19 cellular contexts compared by ENCODE assay signal in the genomic region with DNA sequence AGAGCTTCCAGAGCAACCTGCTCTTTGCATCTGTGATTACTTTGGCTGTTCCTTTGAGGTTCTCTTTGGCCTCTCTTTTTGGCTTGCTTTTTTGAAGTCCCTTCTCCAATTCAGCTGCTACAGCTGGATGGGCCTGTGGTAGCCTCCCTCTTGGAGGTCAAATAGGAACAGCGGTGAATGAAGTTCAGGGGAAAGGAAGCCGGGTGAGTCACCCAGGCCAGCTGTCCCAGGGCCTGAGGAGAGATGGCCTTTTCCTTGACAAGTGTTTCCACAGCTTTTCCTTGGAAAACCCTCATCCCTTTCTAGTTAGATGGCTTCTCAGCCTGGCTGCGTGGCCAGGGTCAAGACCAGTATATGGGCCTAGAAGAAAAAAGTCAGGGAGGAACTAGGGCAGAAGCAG.
DNase-seq lines count a peak whose midpoint lies in the region; ATAC-seq, FAIRE-seq and TF ChIP-seq lines count a peak whose summit lies in the region.
"Had no signal": no experiment of that assay in that cellular context is flagged by ENCODE, and none has a peak within 500 bp of the region (broad histone marks: within the 10 kb centered on the region; RNA-seq: fewer than 3 reads in every experiment).

No MANE protein-coding gene starts in this region.

- no peak overlapping the region for H3K4me3 ChIP-seq in transverse colon
- H3K4me3 ChIP-seq: A549, upper lobe of right lung had no signal

- TF ChIP-seq CTCF in transverse colon (IDR thresholded peaks at IDR 0.05) (no peak), foreskin keratinocyte (conservative IDR thresholded peaks at IDR 0.05) (no peak)

- H3K9me3 Mint-ChIP-seq in activated T-cell treated with anti-CD3 and anti-CD28 coated beads, Interleukin-2, amount 50 U/mL, for 24 hours = no peaks in the 10 kb centered on the region
- H3K9me3 Mint-ChIP-seq: activated B cell treated with CpG ODN at 0.5 μM for 24 hours had no signal

- peak overlapping the region; percentile 77 for H3K27ac Mint-ChIP-seq in activated T-cell treated with anti-CD3 and anti-CD28 coated beads, Interleukin-2, amount 50 U/mL, for 24 hours
- H3K27ac Mint-ChIP-seq: activated B cell treated with CpG ODN at 0.5 μM for 24 hours had no signal

- no peaks in the 10 kb centered on the region for H3K36me3 ChIP-seq in transverse colon
- H3K36me3 ChIP-seq: upper lobe of right lung had no signal

- intact Hi-C loops in left ventricle myocardium superior (cut with micrococcal nuclease) (no loop called here), transverse colon (cut with DNase I; ENCODE audit: low total_unique reads) (no loop called here)

- WGBS in transverse colon (ENCODE audit: low coverage in 1 of 2), 2 donors = 90% methylated on average over 3 of the region's 3 CpGs; no CpG with 5 or more reads in 1 of the 2 donors

- no peak for FAIRE-seq in frontal cortex (lab: Jason Lieb, UNC)
- FAIRE-seq: A549, bronchial epithelial cell had no signal

- H3K36me3 Mint-ChIP-seq in activated T-cell treated with anti-CD3 and anti-CD28 coated beads, Interleukin-2, amount 50 U/mL, for 24 hours (ENCODE audit: low read depth) = peaks cover 7% of the 10 kb centered on the region
- H3K36me3 Mint-ChIP-seq: naive B cell had no signal

- in situ Hi-C loops in transverse colon (cut with MboI; ENCODE audit: low pct_ligation_motif_present in 1 of 4, low pct_unique_long_range_greater_than_20kb in 1 of 4, low sequenced_read_pairs in 3 of 4) = no loop called here

- H3K4me1 ChIP-seq in transverse colon (peaks cover 0 to 10% (median 0%) of the 10 kb centered on the region in 4 donors), foreskin keratinocyte (no peaks in the 10 kb centered on the region)

- no peaks in the 10 kb centered on the region for H3K27me3 Mint-ChIP-seq in activated T-cell treated with anti-CD3 and anti-CD28 coated beads, Interleukin-2, amount 50 U/mL, for 24 hours
- H3K27me3 Mint-ChIP-seq: activated B cell treated with CpG ODN at 0.5 μM for 24 hours, naive B cell had no signal

- H3K27ac ChIP-seq in transverse colon (no peak overlapping the region), foreskin keratinocyte (no peak overlapping the region)
- H3K27ac ChIP-seq: A549, upper lobe of right lung had no signal

- no peak for TF ChIP-seq EP300 in transverse colon (IDR thresholded peaks at IDR 0.05; ENCODE audit: low read depth)

- peaks cover 43% of the 10 kb centered on the region for H3K4me1 Mint-ChIP-seq in activated T-cell treated with anti-CD3 and anti-CD28 coated beads, Interleukin-2, amount 50 U/mL, for 24 hours (ENCODE audit: low read depth)

- H3K4me3 Mint-ChIP-seq in activated T-cell treated with anti-CD3 and anti-CD28 coated beads, Interleukin-2, amount 50 U/mL, for 24 hours = no peak overlapping the region
- H3K4me3 Mint-ChIP-seq: activated B cell treated with CpG ODN at 0.5 μM for 24 hours, naive B cell had no signal

- no peak for TF ChIP-seq POLR2A in transverse colon (IDR thresholded peaks at IDR 0.05)

- no peaks in the 10 kb centered on the region for H3K9me3 ChIP-seq in transverse colon
- H3K9me3 ChIP-seq: A549, upper lobe of right lung had no signal

- no peak for DNase-seq in activated T-cell treated with anti-CD3 and anti-CD28 coated beads, Interleukin-2, amount 50 U/mL, for 24 hours
- no peak for DNase-seq in activated T-cell treated with anti-CD3 and anti-CD28 coated beads, Interleukin-2, amount 50 U/mL, for 48 hours
- DNase-seq in astrocyte of the hippocampus (ENCODE audit: low read depth, low spot score) (peak; percentile 24), left ventricle myocardium superior (peak; percentile 61), transverse colon (peak; percentile 10), foreskin keratinocyte (no peak), frontal cortex (ENCODE audit: low spot score in 2 of 2) (no peak), OCI-M1 (lab: John Stamatoyannopoulos, UW) (no peak)
- DNase-seq: activated B cell treated with CpG ODN at 0.5 μM for 24 hours; activated naive CD4-positive, alpha-beta T cell treated with anti-CD3 and anti-CD28 coated beads, Interleukin-2, amount 50 U/mL, for 16 hours; COR-L47; naive B cell; NCI-H1105; NCI-H2227 treated with DMSO at 0.1 percent for 48 hours; stimulated activated CD4-positive, alpha-beta T cell treated with anti-CD3 and anti-CD28 coated beads, Interleukin-4, amount 100 ng/mL, for 1 hour; upper lobe of right lung had no signal

- ATAC-seq in left ventricle myocardium superior (peak; percentile 96), foreskin keratinocyte (no peak)
- ATAC-seq: A549, left lobe of liver, upper lobe of right lung had no signal

- H3K27me3 ChIP-seq in transverse colon (no peaks in the 10 kb centered on the region), foreskin keratinocyte (no peaks in the 10 kb centered on the region)
- H3K27me3 ChIP-seq: upper lobe of right lung had no signal

Comparison
In these comparisons a context has a peak if more than half of its experiments do, and no peak if none do; other contexts are left out.
1. DNase-seq: peak in astrocyte of the hippocampus (single experiment), left ventricle myocardium superior (single experiment) and transverse colon (single experiment); none in activated T-cell treated with anti-CD3 and anti-CD28 coated beads, Interleukin-2, amount 50 U/mL, for 24 hours (single experiment), activated T-cell treated with anti-CD3 and anti-CD28 coated beads, Interleukin-2, amount 50 U/mL, for 48 hours (0 of 2), foreskin keratinocyte (0 of 2), frontal cortex (0 of 2) and OCI-M1 (single experiment).